In genomic region chr19:48670699-48671455, GRCh38 we compare ENCODE assay signal across 17 cellular contexts. TPM values are rescaled to one million over a fixed set of nuclear protein-coding genes. Genes with fewer than 3 reads are reported as not detected.
"Had no signal": no experiment of that assay in that cellular context is flagged by ENCODE, and none has a peak within 500 bp of the region (broad histone marks: within the 10 kb centered on the region; RNA-seq: fewer than 3 reads in every experiment).

No MANE protein-coding gene starts in this region.

- H3K27me3 Mint-ChIP-seq: activated T-helper 17 cell treated with anti-CD3 and anti-CD28 coated beads, Interleukin-2, amount 50 U/mL, for 72 hours had no signal

- H3K9me3 Mint-ChIP-seq: activated T-helper 17 cell treated with anti-CD3 and anti-CD28 coated beads, Interleukin-2, amount 50 U/mL, for 72 hours had no signal

- H3K27me3 ChIP-seq: dorsolateral prefrontal cortex, esophagus muscularis mucosa, transverse colon had no signal

- ATAC-seq: activated T-helper 17 cell treated with anti-CD3 and anti-CD28 coated beads, Interleukin-2, amount 50 U/mL, for 72 hours; stimulated activated naive CD8-positive, alpha-beta T cell treated with anti-CD3 and anti-CD28 coated beads, Interleukin-15, Interleukin-2, amounts not matched to agents 100 U/mL and 50 U/mL, for 24 hours had no signal

- H3K4me3 ChIP-seq: dorsolateral prefrontal cortex, esophagus muscularis mucosa, lung, transverse colon had no signal

- H3K27ac Mint-ChIP-seq: activated naive CD4-positive, alpha-beta T cell treated with anti-CD3 and anti-CD28 coated beads, Interleukin-2, amount 10 ng/mL, durations not matched to agents 7 days and 5 days; activated T-helper 17 cell treated with anti-CD3 and anti-CD28 coated beads, Interleukin-2, amount 50 U/mL, for 72 hours had no signal

- H3K9me3 ChIP-seq: esophagus muscularis mucosa, transverse colon had no signal

- H3K4me3 Mint-ChIP-seq: activated naive CD4-positive, alpha-beta T cell treated with anti-CD3 and anti-CD28 coated beads, Interleukin-2, amount 10 ng/mL, durations not matched to agents 7 days and 5 days; activated T-helper 17 cell treated with anti-CD3 and anti-CD28 coated beads, Interleukin-2, amount 50 U/mL, for 72 hours had no signal

- DNase-seq: activated CD4-positive, alpha-beta T cell treated with anti-CD3 and anti-CD28 coated beads, Interleukin-2, amount 50 U/mL, for 48 hours; activated CD4-positive, CD25-positive, alpha-beta regulatory T cell treated with anti-CD3 and anti-CD28 coated beads, Interleukin-2, amount 50 U/mL, for 72 hours; activated naive CD4-positive, alpha-beta T cell treated with anti-CD3 and anti-CD28 coated beads, Interleukin-2, amount 10 ng/mL, durations not matched to agents 7 days and 5 days; dorsolateral prefrontal cortex; islet precursor cell; midbrain; posterior cingulate gyrus; stimulated activated CD4-positive, alpha-beta T cell treated with anti-CD3 and anti-CD28 coated beads, Interleukin-15, amount 100 ng/mL, for 24 hours; stimulated activated CD4-positive, alpha-beta T cell treated with anti-CD3 and anti-CD28 coated beads, Interleukin-4, amount 100 ng/mL, for 1 hour; stimulated activated naive CD8-positive, alpha-beta T cell treated with anti-CD3 and anti-CD28 coated beads, Interleukin-15, Interleukin-2, amounts not matched to agents 100 U/mL and 50 U/mL, for 24 hours; transverse colon had no signal

- H3K36me3 Mint-ChIP-seq: activated naive CD4-positive, alpha-beta T cell treated with anti-CD3 and anti-CD28 coated beads, Interleukin-2, amount 10 ng/mL, durations not matched to agents 7 days and 5 days had no signal

- H3K27ac ChIP-seq: dorsolateral prefrontal cortex, esophagus muscularis mucosa, transverse colon had no signal

- H3K36me3 ChIP-seq: esophagus muscularis mucosa, transverse colon had no signal

- FAIRE-seq: astrocyte had no signal

RNA-seq across cellular contexts. Expression of gene FUT2, which starts 24.9 kb away (rescaled TPM):
- total RNA-seq: activated T-helper 17 cell treated with anti-CD3 and anti-CD28 coated beads, Interleukin-2, amount 50 U/mL, for 72 hours; astrocyte; esophagus muscularis mucosa; myocyte; skeletal muscle tissue had no signal
